In genomic region chrX:45849261-45849660, GRCh38 we compare ENCODE assay signal across 1 cellular context.
TF ChIP-seq lines count a peak whose summit lies in the region.

No MANE protein-coding gene starts in this region.

TF ChIP-seq in Ishikawa, 13 proteins besides CTCF, POLR2A, EP300 and RAD21:
- no peak for TF ChIP-seq REST (IDR thresholded peaks at IDR 0.05; ENCODE audit: low read depth)
- peak; percentile 68; the same call in 1 of the 2 replicates for TF ChIP-seq TEAD4 (IDR thresholded peaks at IDR 0.05)
- TF ChIP-seq USF1 (IDR thresholded peaks at IDR 0.05) = no peak
